In the genomic region with DNA sequence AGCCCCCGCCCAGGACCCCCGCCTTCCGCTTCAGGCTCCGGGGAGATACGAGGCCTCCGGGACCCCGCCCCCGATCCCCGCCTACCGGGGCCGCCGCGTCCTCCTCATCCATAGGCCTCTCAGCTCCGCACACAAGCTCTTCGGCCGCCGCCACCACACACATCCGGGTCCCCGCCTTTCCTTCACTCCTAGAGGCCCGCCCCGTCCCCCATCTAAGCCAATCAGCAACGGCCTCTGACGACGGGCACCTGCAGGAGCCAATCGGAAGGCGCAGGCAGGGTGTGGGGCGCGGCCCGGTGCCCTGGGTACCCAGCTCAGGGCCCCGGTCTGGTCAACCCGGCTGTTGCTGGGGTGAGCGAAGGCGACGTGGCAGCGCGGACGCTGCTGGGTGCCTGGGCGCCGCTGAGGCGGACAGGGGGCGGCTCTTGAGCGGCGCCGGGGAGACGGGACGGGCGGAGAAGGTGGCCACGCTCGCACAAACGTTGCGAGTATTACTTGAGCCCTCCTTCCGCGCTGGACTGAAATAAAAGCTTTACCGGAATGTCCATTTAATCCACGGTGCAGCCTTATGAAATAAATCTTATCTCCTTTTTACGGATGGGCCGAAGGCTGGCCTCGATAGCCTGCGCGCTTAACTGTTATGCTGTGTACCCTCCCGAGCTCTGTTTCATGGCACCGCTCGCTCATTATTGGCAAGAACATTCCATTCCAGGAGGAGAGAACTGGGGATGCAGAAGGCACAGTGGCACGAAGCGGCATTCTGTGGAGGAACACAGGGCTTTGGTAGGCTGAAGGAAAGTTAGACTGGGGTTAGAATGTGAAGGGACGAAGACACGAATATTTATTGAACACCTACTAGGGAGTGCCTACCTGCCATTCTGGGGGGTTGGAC, we compare ENCODE assay signal across 1 cellular context.
TF ChIP-seq lines count a peak whose summit lies in the region.

A gene with protein sequence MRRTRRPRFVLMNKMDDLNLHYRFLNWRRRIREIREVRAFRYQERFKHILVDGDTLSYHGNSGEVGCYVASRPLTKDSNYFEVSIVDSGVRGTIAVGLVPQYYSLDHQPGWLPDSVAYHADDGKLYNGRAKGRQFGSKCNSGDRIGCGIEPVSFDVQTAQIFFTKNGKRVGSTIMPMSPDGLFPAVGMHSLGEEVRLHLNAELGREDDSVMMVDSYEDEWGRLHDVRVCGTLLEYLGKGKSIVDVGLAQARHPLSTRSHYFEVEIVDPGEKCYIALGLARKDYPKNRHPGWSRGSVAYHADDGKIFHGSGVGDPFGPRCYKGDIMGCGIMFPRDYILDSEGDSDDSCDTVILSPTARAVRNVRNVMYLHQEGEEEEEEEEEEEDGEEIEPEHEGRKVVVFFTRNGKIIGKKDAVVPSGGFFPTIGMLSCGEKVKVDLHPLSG (minus strand): TSS at position 165 of the 892 bp plus-strand sequence. CDS start 57 bp downstream, at position 108.

TF ChIP-seq in HepG2, 621 proteins besides CTCF, POLR2A, EP300 and RAD21 (continued from another document and continues in another):
- TF ChIP-seq, protein P1, sequence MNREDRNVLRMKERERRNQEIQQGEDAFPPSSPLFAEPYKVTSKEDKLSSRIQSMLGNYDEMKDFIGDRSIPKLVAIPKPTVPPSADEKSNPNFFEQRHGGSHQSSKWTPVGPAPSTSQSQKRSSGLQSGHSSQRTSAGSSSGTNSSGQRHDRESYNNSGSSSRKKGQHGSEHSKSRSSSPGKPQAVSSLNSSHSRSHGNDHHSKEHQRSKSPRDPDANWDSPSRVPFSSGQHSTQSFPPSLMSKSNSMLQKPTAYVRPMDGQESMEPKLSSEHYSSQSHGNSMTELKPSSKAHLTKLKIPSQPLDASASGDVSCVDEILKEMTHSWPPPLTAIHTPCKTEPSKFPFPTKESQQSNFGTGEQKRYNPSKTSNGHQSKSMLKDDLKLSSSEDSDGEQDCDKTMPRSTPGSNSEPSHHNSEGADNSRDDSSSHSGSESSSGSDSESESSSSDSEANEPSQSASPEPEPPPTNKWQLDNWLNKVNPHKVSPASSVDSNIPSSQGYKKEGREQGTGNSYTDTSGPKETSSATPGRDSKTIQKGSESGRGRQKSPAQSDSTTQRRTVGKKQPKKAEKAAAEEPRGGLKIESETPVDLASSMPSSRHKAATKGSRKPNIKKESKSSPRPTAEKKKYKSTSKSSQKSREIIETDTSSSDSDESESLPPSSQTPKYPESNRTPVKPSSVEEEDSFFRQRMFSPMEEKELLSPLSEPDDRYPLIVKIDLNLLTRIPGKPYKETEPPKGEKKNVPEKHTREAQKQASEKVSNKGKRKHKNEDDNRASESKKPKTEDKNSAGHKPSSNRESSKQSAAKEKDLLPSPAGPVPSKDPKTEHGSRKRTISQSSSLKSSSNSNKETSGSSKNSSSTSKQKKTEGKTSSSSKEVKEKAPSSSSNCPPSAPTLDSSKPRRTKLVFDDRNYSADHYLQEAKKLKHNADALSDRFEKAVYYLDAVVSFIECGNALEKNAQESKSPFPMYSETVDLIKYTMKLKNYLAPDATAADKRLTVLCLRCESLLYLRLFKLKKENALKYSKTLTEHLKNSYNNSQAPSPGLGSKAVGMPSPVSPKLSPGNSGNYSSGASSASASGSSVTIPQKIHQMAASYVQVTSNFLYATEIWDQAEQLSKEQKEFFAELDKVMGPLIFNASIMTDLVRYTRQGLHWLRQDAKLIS (CRISPR knock-in tag; IDR thresholded peaks at IDR 0.05) = no peak
- no peak for TF ChIP-seq ELF4 (CRISPR knock-in tag; IDR thresholded peaks at IDR 0.05; ENCODE audit: borderline replicate concordance)
- TF ChIP-seq, protein P2, sequence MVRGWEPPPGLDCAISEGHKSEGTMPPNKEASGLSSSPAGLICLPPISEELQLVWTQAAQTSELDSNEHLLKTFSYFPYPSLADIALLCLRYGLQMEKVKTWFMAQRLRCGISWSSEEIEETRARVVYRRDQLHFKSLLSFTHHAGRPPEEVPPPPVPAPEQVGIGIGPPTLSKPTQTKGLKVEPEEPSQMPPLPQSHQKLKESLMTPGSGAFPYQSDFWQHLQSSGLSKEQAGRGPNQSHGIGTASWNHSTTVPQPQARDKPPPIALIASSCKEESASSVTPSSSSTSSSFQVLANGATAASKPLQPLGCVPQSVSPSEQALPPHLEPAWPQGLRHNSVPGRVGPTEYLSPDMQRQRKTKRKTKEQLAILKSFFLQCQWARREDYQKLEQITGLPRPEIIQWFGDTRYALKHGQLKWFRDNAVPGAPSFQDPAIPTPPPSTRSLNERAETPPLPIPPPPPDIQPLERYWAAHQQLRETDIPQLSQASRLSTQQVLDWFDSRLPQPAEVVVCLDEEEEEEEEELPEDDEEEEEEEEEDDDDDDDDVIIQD (CRISPR knock-in tag; IDR thresholded peaks at IDR 0.05; ENCODE audit: low read depth) = no peak
- TF ChIP-seq, protein P3, sequence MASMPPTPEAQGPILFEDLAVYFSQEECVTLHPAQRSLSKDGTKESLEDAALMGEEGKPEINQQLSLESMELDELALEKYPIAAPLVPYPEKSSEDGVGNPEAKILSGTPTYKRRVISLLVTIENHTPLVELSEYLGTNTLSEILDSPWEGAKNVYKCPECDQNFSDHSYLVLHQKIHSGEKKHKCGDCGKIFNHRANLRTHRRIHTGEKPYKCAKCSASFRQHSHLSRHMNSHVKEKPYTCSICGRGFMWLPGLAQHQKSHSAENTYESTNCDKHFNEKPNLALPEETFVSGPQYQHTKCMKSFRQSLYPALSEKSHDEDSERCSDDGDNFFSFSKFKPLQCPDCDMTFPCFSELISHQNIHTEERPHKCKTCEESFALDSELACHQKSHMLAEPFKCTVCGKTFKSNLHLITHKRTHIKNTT (CRISPR knock-in tag; IDR thresholded peaks at IDR 0.05) = no peak
- no peak for TF ChIP-seq ZNF558 (CRISPR knock-in tag; IDR thresholded peaks at IDR 0.05; ENCODE audit: borderline replicate concordance)
- TF ChIP-seq, protein P4, sequence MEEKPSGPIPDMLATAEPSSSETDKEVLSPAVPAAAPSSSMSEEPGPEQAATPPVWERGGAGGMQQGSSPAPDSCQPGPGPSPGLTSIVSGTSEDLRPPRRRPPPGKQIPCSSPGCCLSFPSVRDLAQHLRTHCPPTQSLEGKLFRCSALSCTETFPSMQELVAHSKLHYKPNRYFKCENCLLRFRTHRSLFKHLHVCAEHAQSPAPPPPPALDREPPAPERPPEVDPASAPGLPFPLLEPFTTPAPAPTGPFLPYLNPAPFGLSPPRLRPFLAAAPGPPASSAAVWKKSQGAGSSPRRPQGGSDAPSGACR (CRISPR knock-in tag; IDR thresholded peaks at IDR 0.05) = no peak
- no peak for TF ChIP-seq NFIC (IDR thresholded peaks at IDR 0.05; ENCODE audit: low read length)
- TF ChIP-seq GTF2F1 (IDR thresholded peaks at IDR 0.05; ENCODE audit: low read length) = no peak
- no peak for TF ChIP-seq U2AF1 (optimal IDR thresholded peaks at IDR 0.05; ENCODE audit: low read depth, low read length)
- peak; percentile 45; the same call in 1 of the 3 replicates for TF ChIP-seq MXI1 (IDR thresholded peaks at IDR 0.05; ENCODE audit: borderline replicate concordance, low read depth, low read length)
- TF ChIP-seq, protein P5, sequence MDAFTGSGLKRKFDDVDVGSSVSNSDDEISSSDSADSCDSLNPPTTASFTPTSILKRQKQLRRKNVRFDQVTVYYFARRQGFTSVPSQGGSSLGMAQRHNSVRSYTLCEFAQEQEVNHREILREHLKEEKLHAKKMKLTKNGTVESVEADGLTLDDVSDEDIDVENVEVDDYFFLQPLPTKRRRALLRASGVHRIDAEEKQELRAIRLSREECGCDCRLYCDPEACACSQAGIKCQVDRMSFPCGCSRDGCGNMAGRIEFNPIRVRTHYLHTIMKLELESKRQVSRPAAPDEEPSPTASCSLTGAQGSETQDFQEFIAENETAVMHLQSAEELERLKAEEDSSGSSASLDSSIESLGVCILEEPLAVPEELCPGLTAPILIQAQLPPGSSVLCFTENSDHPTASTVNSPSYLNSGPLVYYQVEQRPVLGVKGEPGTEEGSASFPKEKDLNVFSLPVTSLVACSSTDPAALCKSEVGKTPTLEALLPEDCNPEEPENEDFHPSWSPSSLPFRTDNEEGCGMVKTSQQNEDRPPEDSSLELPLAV (CRISPR knock-in tag; conservative IDR thresholded peaks at IDR 0.05; ENCODE audit: low read depth) = no peak
- TF ChIP-seq ZBTB3 (CRISPR knock-in tag; IDR thresholded peaks at IDR 0.05; ENCODE audit: borderline replicate concordance, low read depth) = no peak
- TF ChIP-seq, protein P6, sequence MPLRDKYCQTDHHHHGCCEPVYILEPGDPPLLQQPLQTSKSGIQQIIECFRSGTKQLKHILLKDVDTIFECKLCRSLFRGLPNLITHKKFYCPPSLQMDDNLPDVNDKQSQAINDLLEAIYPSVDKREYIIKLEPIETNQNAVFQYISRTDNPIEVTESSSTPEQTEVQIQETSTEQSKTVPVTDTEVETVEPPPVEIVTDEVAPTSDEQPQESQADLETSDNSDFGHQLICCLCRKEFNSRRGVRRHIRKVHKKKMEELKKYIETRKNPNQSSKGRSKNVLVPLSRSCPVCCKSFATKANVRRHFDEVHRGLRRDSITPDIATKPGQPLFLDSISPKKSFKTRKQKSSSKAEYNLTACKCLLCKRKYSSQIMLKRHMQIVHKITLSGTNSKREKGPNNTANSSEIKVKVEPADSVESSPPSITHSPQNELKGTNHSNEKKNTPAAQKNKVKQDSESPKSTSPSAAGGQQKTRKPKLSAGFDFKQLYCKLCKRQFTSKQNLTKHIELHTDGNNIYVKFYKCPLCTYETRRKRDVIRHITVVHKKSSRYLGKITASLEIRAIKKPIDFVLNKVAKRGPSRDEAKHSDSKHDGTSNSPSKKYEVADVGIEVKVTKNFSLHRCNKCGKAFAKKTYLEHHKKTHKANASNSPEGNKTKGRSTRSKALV (CRISPR knock-in tag; IDR thresholded peaks at IDR 0.05) = no peak
- TF ChIP-seq NCOA5 (CRISPR knock-in tag; IDR thresholded peaks at IDR 0.05) = no peak
- TF ChIP-seq SCMH1 (CRISPR knock-in tag; IDR thresholded peaks at IDR 0.05; ENCODE audit: borderline replicate concordance) = no peak
- TF ChIP-seq ISX (CRISPR knock-in tag; conservative IDR thresholded peaks at IDR 0.05) = no peak
- TF ChIP-seq ZNF441 (CRISPR knock-in tag; IDR thresholded peaks at IDR 0.05; ENCODE audit: borderline replicate concordance) = peak; percentile 43; the same call in 1 of the 2 replicates
- TF ChIP-seq, protein P7, sequence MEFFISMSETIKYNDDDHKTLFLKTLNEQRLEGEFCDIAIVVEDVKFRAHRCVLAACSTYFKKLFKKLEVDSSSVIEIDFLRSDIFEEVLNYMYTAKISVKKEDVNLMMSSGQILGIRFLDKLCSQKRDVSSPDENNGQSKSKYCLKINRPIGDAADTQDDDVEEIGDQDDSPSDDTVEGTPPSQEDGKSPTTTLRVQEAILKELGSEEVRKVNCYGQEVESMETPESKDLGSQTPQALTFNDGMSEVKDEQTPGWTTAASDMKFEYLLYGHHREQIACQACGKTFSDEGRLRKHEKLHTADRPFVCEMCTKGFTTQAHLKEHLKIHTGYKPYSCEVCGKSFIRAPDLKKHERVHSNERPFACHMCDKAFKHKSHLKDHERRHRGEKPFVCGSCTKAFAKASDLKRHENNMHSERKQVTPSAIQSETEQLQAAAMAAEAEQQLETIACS (CRISPR knock-in tag; IDR thresholded peaks at IDR 0.05) = no peak
- TF ChIP-seq, protein P8, sequence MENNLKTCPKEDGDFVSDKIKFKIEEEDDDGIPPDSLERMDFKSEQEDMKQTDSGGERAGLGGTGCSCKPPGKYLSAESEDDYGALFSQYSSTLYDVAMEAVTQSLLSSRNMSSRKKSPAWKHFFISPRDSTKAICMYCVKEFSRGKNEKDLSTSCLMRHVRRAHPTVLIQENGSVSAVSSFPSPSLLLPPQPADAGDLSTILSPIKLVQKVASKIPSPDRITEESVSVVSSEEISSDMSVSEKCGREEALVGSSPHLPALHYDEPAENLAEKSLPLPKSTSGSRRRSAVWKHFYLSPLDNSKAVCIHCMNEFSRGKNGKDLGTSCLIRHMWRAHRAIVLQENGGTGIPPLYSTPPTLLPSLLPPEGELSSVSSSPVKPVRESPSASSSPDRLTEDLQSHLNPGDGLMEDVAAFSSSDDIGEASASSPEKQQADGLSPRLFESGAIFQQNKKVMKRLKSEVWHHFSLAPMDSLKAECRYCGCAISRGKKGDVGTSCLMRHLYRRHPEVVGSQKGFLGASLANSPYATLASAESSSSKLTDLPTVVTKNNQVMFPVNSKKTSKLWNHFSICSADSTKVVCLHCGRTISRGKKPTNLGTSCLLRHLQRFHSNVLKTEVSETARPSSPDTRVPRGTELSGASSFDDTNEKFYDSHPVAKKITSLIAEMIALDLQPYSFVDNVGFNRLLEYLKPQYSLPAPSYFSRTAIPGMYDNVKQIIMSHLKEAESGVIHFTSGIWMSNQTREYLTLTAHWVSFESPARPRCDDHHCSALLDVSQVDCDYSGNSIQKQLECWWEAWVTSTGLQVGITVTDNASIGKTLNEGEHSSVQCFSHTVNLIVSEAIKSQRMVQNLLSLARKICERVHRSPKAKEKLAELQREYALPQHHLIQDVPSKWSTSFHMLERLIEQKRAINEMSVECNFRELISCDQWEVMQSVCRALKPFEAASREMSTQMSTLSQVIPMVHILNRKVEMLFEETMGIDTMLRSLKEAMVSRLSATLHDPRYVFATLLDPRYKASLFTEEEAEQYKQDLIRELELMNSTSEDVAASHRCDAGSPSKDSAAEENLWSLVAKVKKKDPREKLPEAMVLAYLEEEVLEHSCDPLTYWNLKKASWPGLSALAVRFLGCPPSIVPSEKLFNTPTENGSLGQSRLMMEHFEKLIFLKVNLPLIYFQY (CRISPR knock-in tag; IDR thresholded peaks at IDR 0.05; ENCODE audit: borderline replicate concordance) = 0 out of 2 replicates have a peak, but pooled peaks have one; percentile 70
- TF ChIP-seq, protein P9, sequence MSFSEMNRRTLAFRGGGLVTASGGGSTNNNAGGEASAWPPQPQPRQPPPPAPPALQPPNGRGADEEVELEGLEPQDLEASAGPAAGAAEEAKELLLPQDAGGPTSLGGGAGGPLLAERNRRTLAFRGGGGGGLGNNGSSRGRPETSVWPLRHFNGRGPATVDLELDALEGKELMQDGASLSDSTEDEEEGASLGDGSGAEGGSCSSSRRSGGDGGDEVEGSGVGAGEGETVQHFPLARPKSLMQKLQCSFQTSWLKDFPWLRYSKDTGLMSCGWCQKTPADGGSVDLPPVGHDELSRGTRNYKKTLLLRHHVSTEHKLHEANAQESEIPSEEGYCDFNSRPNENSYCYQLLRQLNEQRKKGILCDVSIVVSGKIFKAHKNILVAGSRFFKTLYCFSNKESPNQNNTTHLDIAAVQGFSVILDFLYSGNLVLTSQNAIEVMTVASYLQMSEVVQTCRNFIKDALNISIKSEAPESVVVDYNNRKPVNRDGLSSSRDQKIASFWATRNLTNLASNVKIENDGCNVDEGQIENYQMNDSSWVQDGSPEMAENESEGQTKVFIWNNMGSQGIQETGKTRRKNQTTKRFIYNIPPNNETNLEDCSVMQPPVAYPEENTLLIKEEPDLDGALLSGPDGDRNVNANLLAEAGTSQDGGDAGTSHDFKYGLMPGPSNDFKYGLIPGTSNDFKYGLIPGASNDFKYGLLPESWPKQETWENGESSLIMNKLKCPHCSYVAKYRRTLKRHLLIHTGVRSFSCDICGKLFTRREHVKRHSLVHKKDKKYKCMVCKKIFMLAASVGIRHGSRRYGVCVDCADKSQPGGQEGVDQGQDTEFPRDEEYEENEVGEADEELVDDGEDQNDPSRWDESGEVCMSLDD (CRISPR knock-in tag; IDR thresholded peaks at IDR 0.05; ENCODE audit: borderline replicate concordance) = no peak
- no peak for TF ChIP-seq ZNF749 (CRISPR knock-in tag; IDR thresholded peaks at IDR 0.05; ENCODE audit: borderline replicate concordance)
- TF ChIP-seq TBX2 (CRISPR knock-in tag; IDR thresholded peaks at IDR 0.05; ENCODE audit: borderline replicate concordance) = peak; percentile 77
- TF ChIP-seq, protein P10, sequence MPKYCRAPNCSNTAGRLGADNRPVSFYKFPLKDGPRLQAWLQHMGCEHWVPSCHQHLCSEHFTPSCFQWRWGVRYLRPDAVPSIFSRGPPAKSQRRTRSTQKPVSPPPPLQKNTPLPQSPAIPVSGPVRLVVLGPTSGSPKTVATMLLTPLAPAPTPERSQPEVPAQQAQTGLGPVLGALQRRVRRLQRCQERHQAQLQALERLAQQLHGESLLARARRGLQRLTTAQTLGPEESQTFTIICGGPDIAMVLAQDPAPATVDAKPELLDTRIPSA (CRISPR knock-in tag; IDR thresholded peaks at IDR 0.05; ENCODE audit: borderline replicate concordance) = no peak
- TF ChIP-seq SMAD9 (CRISPR knock-in tag; IDR thresholded peaks at IDR 0.05) = no peak
- no peak for TF ChIP-seq ZNF674 (CRISPR knock-in tag; IDR thresholded peaks at IDR 0.05; ENCODE audit: low read depth)
- no peak for TF ChIP-seq RCOR2 (CRISPR knock-in tag; IDR thresholded peaks at IDR 0.05)
- no peak for TF ChIP-seq ZNF672 (CRISPR knock-in tag; IDR thresholded peaks at IDR 0.05)
- no peak for TF ChIP-seq SIN3B (IDR thresholded peaks at IDR 0.05; ENCODE audit: low read length)
